In genomic region chr17:30376621-30377452, GRCh38 we compare ENCODE assay signal across 7 cellular contexts. TPM values are rescaled to one million over a fixed set of nuclear protein-coding genes. Genes with fewer than 3 reads are reported as not detected.
DNase-seq lines count a peak whose midpoint lies in the region; ATAC-seq lines count a peak whose summit lies in the region.

No MANE protein-coding gene starts in this region.

- peak overlapping the region; percentile 78 to 94 for H3K4me3 Mint-ChIP-seq in activated T-cell treated with anti-CD3 and anti-CD28 coated beads, Interleukin-2, amount 50 U/mL, for 72 hours
- H3K4me3 Mint-ChIP-seq in stimulated activated naive CD8-positive, alpha-beta T cell treated with anti-CD3 and anti-CD28 coated beads, Interleukin-15, Interleukin-2, amounts not matched to agents 100 ng/mL and 50 ng/mL, for 24 hours = peak overlapping the region; percentile 8

- no peaks in the 10 kb centered on the region for H3K27me3 Mint-ChIP-seq in activated T-cell treated with anti-CD3 and anti-CD28 coated beads, Interleukin-2, amount 50 U/mL, for 72 hours (ENCODE audit: low read depth)
- H3K27me3 Mint-ChIP-seq in stimulated activated naive CD8-positive, alpha-beta T cell treated with anti-CD3 and anti-CD28 coated beads, Interleukin-15, Interleukin-2, amounts not matched to agents 100 ng/mL and 50 ng/mL, for 24 hours = peaks cover 7% of the 10 kb centered on the region

- ATAC-seq in activated T-cell treated with anti-CD3 and anti-CD28 coated beads, Interleukin-2, amount 50 U/mL, for 72 hours (replicated peaks in 1 of 2) = peak; percentile 28 to 47
- no peak for ATAC-seq in HG02852 (IDR thresholded peaks at IDR 0.05; ENCODE audit: unreplicated experiment)

- no peaks in the 10 kb centered on the region for H3K9me3 Mint-ChIP-seq in activated T-cell treated with anti-CD3 and anti-CD28 coated beads, Interleukin-2, amount 50 U/mL, for 72 hours
- no peaks in the 10 kb centered on the region for H3K9me3 Mint-ChIP-seq in stimulated activated naive CD8-positive, alpha-beta T cell treated with anti-CD3 and anti-CD28 coated beads, Interleukin-15, Interleukin-2, amounts not matched to agents 100 ng/mL and 50 ng/mL, for 24 hours

- peaks cover 72% of the 10 kb centered on the region for H3K4me1 Mint-ChIP-seq in activated T-cell treated with anti-CD3 and anti-CD28 coated beads, Interleukin-2, amount 50 U/mL, for 72 hours (ENCODE audit: low read depth)
- peaks cover 68% of the 10 kb centered on the region for H3K4me1 Mint-ChIP-seq in stimulated activated naive CD8-positive, alpha-beta T cell treated with anti-CD3 and anti-CD28 coated beads, Interleukin-15, Interleukin-2, amounts not matched to agents 100 ng/mL and 50 ng/mL, for 24 hours (ENCODE audit: low read depth)

- peaks cover 0 to 4% of the 10 kb centered on the region in 2 donors for H3K36me3 Mint-ChIP-seq in activated T-cell treated with anti-CD3 and anti-CD28 coated beads, Interleukin-2, amount 50 U/mL, for 72 hours (ENCODE audit: insufficient read depth in 2 of 2)
- H3K36me3 Mint-ChIP-seq in stimulated activated naive CD8-positive, alpha-beta T cell treated with anti-CD3 and anti-CD28 coated beads, Interleukin-15, Interleukin-2, amounts not matched to agents 100 ng/mL and 50 ng/mL, for 24 hours (ENCODE audit: low read depth) = peaks cover 14% of the 10 kb centered on the region

- peak; percentile 53 for DNase-seq in GM04503 (ENCODE audit: low read depth)
- DNase-seq in NCI-H1105 (lab: John Stamatoyannopoulos, UW) = peak; percentile 53
- DNase-seq in activated T-cell treated with anti-CD3 and anti-CD28 coated beads, Interleukin-2, amount 50 U/mL, for 72 hours = peak; percentile 54 to 70
- DNase-seq in iPS-NIHi11 (ENCODE audit: low spot score) = peak; percentile 28
- no peak for DNase-seq in middle frontal gyrus (ENCODE audit: extremely low spot score, low spot score)

- H3K27ac Mint-ChIP-seq in activated T-cell treated with anti-CD3 and anti-CD28 coated beads, Interleukin-2, amount 50 U/mL, for 72 hours = peak overlapping the region; percentile 94
- peak overlapping the region; percentile 36 for H3K27ac Mint-ChIP-seq in stimulated activated naive CD8-positive, alpha-beta T cell treated with anti-CD3 and anti-CD28 coated beads, Interleukin-15, Interleukin-2, amounts not matched to agents 100 ng/mL and 50 ng/mL, for 24 hours

RNA-seq across cellular contexts. Expression of gene CPD, which starts 1.9 kb away (rescaled TPM):
- total RNA-seq in activated T-cell treated with anti-CD3 and anti-CD28 coated beads, Interleukin-2, amount 50 U/mL, for 72 hours = 10 to 100 TPM; 46.5 to 46.8 TPM

RNA-seq across cellular contexts. Expression of gene TMIGD1, which starts 43.0 kb away (rescaled TPM):
- not detected for total RNA-seq in activated T-cell treated with anti-CD3 and anti-CD28 coated beads, Interleukin-2, amount 50 U/mL, for 72 hours
